18 cellular contexts compared by ENCODE assay signal in the genomic region with DNA sequence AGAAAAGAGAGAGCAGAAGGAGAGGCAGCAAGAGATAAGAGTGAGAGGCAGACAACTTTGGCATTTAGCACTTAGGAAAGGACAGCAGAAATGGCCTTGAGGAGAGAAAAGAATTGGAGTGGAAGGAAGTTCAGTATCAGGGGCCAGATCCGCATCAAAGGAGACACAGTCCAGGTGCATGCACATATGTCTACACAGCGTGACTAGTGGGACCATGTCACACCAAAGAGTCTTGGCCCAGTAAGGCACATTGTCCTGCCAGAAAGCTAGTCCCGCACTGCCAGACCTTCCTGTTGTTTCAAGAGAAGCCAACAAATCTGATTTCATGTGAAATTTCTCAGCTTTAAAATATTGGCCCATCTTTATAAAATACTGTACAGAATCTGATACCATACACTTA.
"Had no signal": no experiment of that assay in that cellular context is flagged by ENCODE, and none has a peak within 500 bp of the region (broad histone marks: within the 10 kb centered on the region; RNA-seq: fewer than 3 reads in every experiment).

No MANE protein-coding gene starts in this region.

- H3K4me3 ChIP-seq: cardiac muscle cell, colonic mucosa, right atrium auricular region, skin epidermis, thoracic aorta, upper lobe of right lung had no signal

- H3K27me3 Mint-ChIP-seq: activated naive CD8-positive, alpha-beta T cell; progenitor cell of endocrine pancreas had no signal

- H3K4me3 Mint-ChIP-seq: activated naive CD8-positive, alpha-beta T cell; activated T-helper 1 cell treated with anti-CD3 and anti-CD28 coated beads, Interleukin-12 subunit alpha, Interleukin-12 subunit beta, Interleukin-2, Interleukin-4 antibody, amounts not matched to agents 30 ng/mL and 10 ng/mL and 1 ng/mL, durations not matched to agents 14 hours and 24 hours and 36 hours; endodermal cell; stimulated activated effector memory CD8-positive, alpha-beta T cell treated with anti-CD3 and anti-CD28 coated beads, Interleukin-12 subunit alpha, Interleukin-12 subunit beta, amount 100 ng/mL, for 72 hours; T-helper 1 cell treated with Interleukin-12 subunit alpha and Interleukin-12 subunit beta and Interleukin-4 antibody, amounts not matched to agents 30 μg/mL and 1 μg/mL, for 36 hours had no signal

- H3K27me3 ChIP-seq: cardiac muscle cell, colonic mucosa, right atrium auricular region, upper lobe of right lung had no signal

- H3K27ac ChIP-seq: cardiac muscle cell, colonic mucosa, right atrium auricular region, skin epidermis, thoracic aorta, upper lobe of right lung had no signal

- H3K4me1 Mint-ChIP-seq: endodermal cell had no signal

- H3K27ac Mint-ChIP-seq: activated naive CD8-positive, alpha-beta T cell; activated T-helper 1 cell treated with anti-CD3 and anti-CD28 coated beads, Interleukin-12 subunit alpha, Interleukin-12 subunit beta, Interleukin-2, Interleukin-4 antibody, amounts not matched to agents 30 ng/mL and 10 ng/mL and 1 ng/mL, durations not matched to agents 14 hours and 24 hours and 36 hours; endodermal cell; progenitor cell of endocrine pancreas; stimulated activated effector memory CD8-positive, alpha-beta T cell treated with anti-CD3 and anti-CD28 coated beads, Interleukin-12 subunit alpha, Interleukin-12 subunit beta, amount 100 ng/mL, for 72 hours; T-helper 1 cell treated with Interleukin-12 subunit alpha and Interleukin-12 subunit beta and Interleukin-4 antibody, amounts not matched to agents 30 μg/mL and 1 μg/mL, for 36 hours had no signal

- H3K4me1 ChIP-seq: colonic mucosa, right atrium auricular region, upper lobe of right lung had no signal

- H3K36me3 Mint-ChIP-seq: stimulated activated effector memory CD8-positive, alpha-beta T cell treated with anti-CD3 and anti-CD28 coated beads, Interleukin-12 subunit alpha, Interleukin-12 subunit beta, amount 100 ng/mL, for 72 hours had no signal

- H3K9me3 ChIP-seq: colonic mucosa had no signal

- DNase-seq: activated CD4-positive, alpha-beta T cell treated with anti-CD3 and anti-CD28 coated beads, Interleukin-2, amount 50 U/mL, for 4 hours; activated CD4-positive, CD25-positive, alpha-beta regulatory T cell treated with anti-CD3 and anti-CD28 coated beads, Interleukin-2, amount 50 U/mL, for 72 hours; activated T-cell treated with anti-CD3 and anti-CD28 coated beads for 4 hours; endodermal cell; hypothalamus; islet precursor cell; stimulated activated CD4-positive, alpha-beta T cell treated with anti-CD3 and anti-CD28 coated beads, Interleukin-2, amount 100 ng/mL, for 48 hours; upper lobe of right lung had no signal

- ATAC-seq: stimulated activated effector memory CD8-positive, alpha-beta T cell treated with anti-CD3 and anti-CD28 coated beads, Interleukin-12 subunit alpha, Interleukin-12 subunit beta, amount 100 ng/mL, for 72 hours had no signal

- H3K36me3 ChIP-seq: cardiac muscle cell, colonic mucosa, right atrium auricular region, thoracic aorta, upper lobe of right lung had no signal
